Comparison of ENCODE assay signal across 29 cellular contexts in the genomic region with DNA sequence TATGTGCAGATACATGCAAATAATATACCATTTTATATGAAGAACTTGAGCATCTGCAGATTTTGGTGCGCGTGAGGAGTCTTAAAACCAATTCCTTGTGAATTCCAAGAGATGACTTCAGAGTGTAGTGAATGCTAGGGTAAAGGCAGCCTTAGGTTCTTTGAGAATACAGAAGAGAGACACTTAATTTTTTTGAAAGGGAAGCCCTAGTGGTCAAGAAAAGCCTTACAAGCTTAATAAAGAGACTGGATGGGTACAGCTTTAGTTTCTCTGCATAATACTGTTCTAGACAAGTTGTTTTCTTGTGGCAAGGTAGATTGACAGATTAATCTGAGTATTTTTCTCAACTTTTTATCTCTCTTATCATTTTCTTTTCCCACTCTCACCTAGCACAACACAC.
DNase-seq lines count a peak whose midpoint lies in the region; ATAC-seq and TF ChIP-seq lines count a peak whose summit lies in the region.
"Had no signal": no experiment of that assay in that cellular context is flagged by ENCODE, and none has a peak within 500 bp of the region (broad histone marks: within the 10 kb centered on the region; RNA-seq: fewer than 3 reads in every experiment).

No MANE protein-coding gene starts in this region.

- H3K36me3 ChIP-seq in PC-3 (ENCODE audit: low read depth, low read length): no peaks in the 10 kb centered on the region
- H3K36me3 ChIP-seq in kidney epithelial cell (ENCODE audit: control insufficient read depth, insufficient read depth, low read length): no peaks in the 10 kb centered on the region
- no peaks in the 10 kb centered on the region for H3K36me3 ChIP-seq in ascending aorta
- H3K36me3 ChIP-seq: BLaER1, neutrophil had no signal

- no peaks in the 10 kb centered on the region for H3K79me2 ChIP-seq in PC-3 (ENCODE audit: low read length)

- CTCF ChIA-PET in PC-3 (lab: Charles Lee): no interaction called here

- ATAC-seq in GM18870 (IDR thresholded peaks at IDR 0.05; ENCODE audit: unreplicated experiment) (peak; percentile 63), PC-3 (no peak), GM21390 (IDR thresholded peaks at IDR 0.05; ENCODE audit: unreplicated experiment) (no peak)
- ATAC-seq: activated naive CD4-positive, alpha-beta T cell treated with anti-CD3 and anti-CD28 coated beads, Interleukin-2, amount 50 U/mL, for 72 hours; psoas muscle had no signal

- no peaks in the 10 kb centered on the region for H4K20me1 ChIP-seq in PC-3 (ENCODE audit: low read length)
- H4K20me1 ChIP-seq: BLaER1 had no signal

- H3K4me3 ChIP-seq in PC-3 (ENCODE audit: low read length) (no peak overlapping the region), kidney epithelial cell (ENCODE audit: low read depth, low read length) (no peak overlapping the region), ascending aorta (no peak overlapping the region)
- H3K4me3 ChIP-seq: BLaER1, lung, psoas muscle had no signal

- in situ Hi-C loops in ACHN (cut with HindIII; ENCODE audit: low pct_ligation_motif_present, low pct_unique_long_range_greater_than_20kb, low sequenced_read_pairs): no loop called here

- no peaks in the 10 kb centered on the region for H3F3A ChIP-seq in PC-3 (ENCODE audit: low read length, unreplicated experiment)

- H3K27me3 ChIP-seq in PC-3 (ENCODE audit: low read length) (no peaks in the 10 kb centered on the region), kidney epithelial cell (ENCODE audit: control insufficient read depth, insufficient read depth, low read length) (no peaks in the 10 kb centered on the region), ascending aorta (no peaks in the 10 kb centered on the region)
- H3K27me3 ChIP-seq: BLaER1, neutrophil had no signal

- H3K4me2 ChIP-seq in PC-3 (ENCODE audit: low read length): no peak overlapping the region
- H3K4me2 ChIP-seq: BLaER1 had no signal

- H3K27ac ChIP-seq in PC-3 (ENCODE audit: low read length) (no peak overlapping the region), ascending aorta (no peak overlapping the region)
- H3K27ac ChIP-seq: BLaER1, neutrophil, psoas muscle had no signal

- H3K9ac ChIP-seq in PC-3 (ENCODE audit: low read length): no peak overlapping the region
- H3K9ac ChIP-seq: BLaER1 had no signal

- intact Hi-C loops in PC-3 (cut with micrococcal nuclease): no loop called here
- intact Hi-C loops in ascending aorta (cut with DNase I): loop anchor here (10.0 kb wide), 1 partner anchor 279 kb away; no protein-coding TSS in a partner anchor

- no TSS peak for BruUV-seq in PC-3 (replicated peaks; lab: Mats Ljungman, UMichigan)

- no peaks in the 10 kb centered on the region for H3K4me1 ChIP-seq in PC-3 (ENCODE audit: insufficient read depth, low read length)
- H3K4me1 ChIP-seq in ascending aorta: no peaks in the 10 kb centered on the region
- H3K4me1 ChIP-seq: BLaER1, psoas muscle had no signal

- H3K9me2 ChIP-seq in PC-3 (replicated peaks; ENCODE audit: low read length): no peaks in the 10 kb centered on the region

- DNase-seq in ACHN (peak; percentile 9), PC-3 (no peak), kidney epithelial cell (ENCODE audit: low read depth) (no peak), HK-2 (ENCODE audit: unreplicated experiment) (no peak), ascending aorta (ENCODE audit: low spot score in 2 of 2) (no peak), GM10266 (ENCODE audit: extremely low spot score) (no peak)
- DNase-seq: activated CD4-positive, alpha-beta T cell treated with anti-CD3 and anti-CD28 coated beads, Interleukin-2, amount 50 U/mL, for 48 hours; activated CD4-positive, CD25-positive, alpha-beta regulatory T cell; activated CD8-positive, alpha-beta memory T cell treated with anti-CD3 and anti-CD28 coated beads, Interleukin-2, amount 50 U/mL, for 4 hours; anterior cingulate cortex; Calu3; central memory CD4-positive, alpha-beta T cell; kidney glomerular epithelial cell; NCI-H1105 treated with DMSO at 0.1 percent for 48 hours; NCI-H2029 treated with DMSO at 0.1 percent for 48 hours; NCI-H2227 treated with DMSO at 0.1 percent for 48 hours; NCI-H748 treated with DMSO at 0.1 percent for 48 hours; psoas muscle; SHP77; stimulated activated CD8-positive, alpha-beta memory T cell treated with anti-CD3 and anti-CD28 coated beads, Interleukin-4, amount 100 ng/mL, for 48 hours; SW 1271; T1000; trophoblast cell had no signal

- POLR2A ChIA-PET in PC-3 (lab: Charles Lee; ENCODE audit: unreplicated experiment): no interaction called here

- H2AFZ ChIP-seq in PC-3 (ENCODE audit: low read length): no peak overlapping the region

- H3K9me3 ChIP-seq in PC-3 (ENCODE audit: low read length) (no peaks in the 10 kb centered on the region), ascending aorta (peaks cover 0 to 12% of the 10 kb centered on the region in 2 donors)
- H3K9me3 ChIP-seq: BLaER1, neutrophil, psoas muscle had no signal

- TF ChIP-seq CTCF in PC-3 (conservative IDR thresholded peaks at IDR 0.05; ENCODE audit: low read depth, low read length): peak; percentile 17; the same call in 1 of the 2 replicates
- TF ChIP-seq CTCF in kidney epithelial cell (IDR thresholded peaks at IDR 0.05; ENCODE audit: insufficient read depth, low read length, poor library complexity, severe bottlenecking): peak; percentile 7
- no peak for TF ChIP-seq CTCF in ascending aorta (IDR thresholded peaks at IDR 0.05)
- no peak for TF ChIP-seq CTCF in GM10266 (IDR thresholded peaks at IDR 0.05; ENCODE audit: control insufficient read depth, insufficient read depth, low read depth, missing control alignments)

Comparison
In these comparisons a context has a peak if more than half of its experiments do, and no peak if none do; other contexts are left out.
1. CTCF ChIP-seq: peak in PC-3 (single experiment) and kidney epithelial cell (single experiment); none in ascending aorta (0 of 3) and GM10266 (single experiment).